Comparison of ENCODE assay signal across 9 cellular contexts in genomic region chr19:42285988-42286348, GRCh38. TPM values are rescaled to one million over a fixed set of nuclear protein-coding genes. Genes with fewer than 3 reads are reported as not detected.
DNase-seq lines count a peak whose midpoint lies in the region; ATAC-seq and TF ChIP-seq lines count a peak whose summit lies in the region.
"Had no signal": no experiment of that assay in that cellular context is flagged by ENCODE, and none has a peak within 500 bp of the region (broad histone marks: within the 10 kb centered on the region; RNA-seq: fewer than 3 reads in every experiment).

No MANE protein-coding gene starts in this region.

- no peaks in the 10 kb centered on the region for H3K27me3 Mint-ChIP-seq in activated naive CD8-positive, alpha-beta T cell treated with anti-CD3 and anti-CD28 coated beads for 36 hours

- H3K27ac Mint-ChIP-seq in activated naive CD8-positive, alpha-beta T cell treated with anti-CD3 and anti-CD28 coated beads for 36 hours: peak overlapping the region; percentile 39

- no peaks in the 10 kb centered on the region for H3K27me3 ChIP-seq in lower lobe of right lung (ENCODE audit: low read depth)

- DNase-seq in activated CD8-positive, alpha-beta memory T cell treated with anti-CD3 and anti-CD28 coated beads, Interleukin-2, amount 50 U/mL, for 4 hours: peak; percentile 16
- DNase-seq in activated CD8-positive, alpha-beta memory T cell treated with anti-CD3 and anti-CD28 coated beads for 24 hours: no peak
- DNase-seq in activated naive CD8-positive, alpha-beta T cell treated with anti-CD3 and anti-CD28 coated beads for 36 hours: no peak
- no peak for DNase-seq in lower lobe of right lung
- no peak for DNase-seq in SW 1271 (lab: John Stamatoyannopoulos, UW)

- peaks cover 47% of the 10 kb centered on the region for H3K4me1 ChIP-seq in lower lobe of right lung

- TF ChIP-seq CTCF in lower lobe of right lung (IDR thresholded peaks at IDR 0.05): no peak

- no peak for ATAC-seq in lower lobe of right lung
- ATAC-seq in GM18870 (IDR thresholded peaks at IDR 0.05; ENCODE audit: unreplicated experiment): no peak
- ATAC-seq in HG03432 (IDR thresholded peaks at IDR 0.05; ENCODE audit: unreplicated experiment): no peak

- peaks cover 28% of the 10 kb centered on the region for H3K4me1 Mint-ChIP-seq in activated naive CD8-positive, alpha-beta T cell treated with anti-CD3 and anti-CD28 coated beads for 36 hours

- intact Hi-C loops in lower lobe of right lung (cut with DNase I): no loop called here

- peak overlapping the region; percentile 38 for H3K4me3 Mint-ChIP-seq in activated naive CD8-positive, alpha-beta T cell treated with anti-CD3 and anti-CD28 coated beads for 36 hours

- no peaks in the 10 kb centered on the region for H3K9me3 Mint-ChIP-seq in activated naive CD8-positive, alpha-beta T cell treated with anti-CD3 and anti-CD28 coated beads for 36 hours

- H3K27ac ChIP-seq in lower lobe of right lung (peak overlapping the region; percentile 58), temporal lobe (ENCODE audit: low read depth, low read length) (peak overlapping the region; percentile 89)

- no peaks in the 10 kb centered on the region for H3K9me3 ChIP-seq in lower lobe of right lung

- peaks cover 4% of the 10 kb centered on the region for H3K36me3 Mint-ChIP-seq in activated naive CD8-positive, alpha-beta T cell treated with anti-CD3 and anti-CD28 coated beads for 36 hours

- peaks cover 43% of the 10 kb centered on the region for H3K36me3 ChIP-seq in lower lobe of right lung

- H3K4me3 ChIP-seq in lower lobe of right lung: peak overlapping the region; percentile 68

RNA-seq across cellular contexts. Expression of gene PRR19, which starts 16.0 kb away (rescaled TPM):
- total RNA-seq in activated naive CD8-positive, alpha-beta T cell treated with anti-CD3 and anti-CD28 coated beads for 36 hours: under 1 TPM; 0.52 to 0.92 TPM
- total RNA-seq in lower lobe of right lung (0.71 TPM), temporal lobe (3.0 TPM)

RNA-seq across cellular contexts. Expression of gene PAFAH1B3, which starts 16.5 kb away (rescaled TPM):
- total RNA-seq in activated naive CD8-positive, alpha-beta T cell treated with anti-CD3 and anti-CD28 coated beads for 36 hours: 10 to 100 TPM; 38.1 to 38.4 TPM
- 13.4 TPM for total RNA-seq in lower lobe of right lung
- total RNA-seq in temporal lobe: 178 TPM

RNA-seq across cellular contexts. Expression of gene CIC, which starts 16.9 kb away (rescaled TPM):
- 10 to 100 TPM; 43.8 to 50.4 TPM for total RNA-seq in activated naive CD8-positive, alpha-beta T cell treated with anti-CD3 and anti-CD28 coated beads for 36 hours
- 67.9 TPM for total RNA-seq in lower lobe of right lung
- 29.7 TPM for total RNA-seq in temporal lobe

RNA-seq across cellular contexts. Expression of gene TMEM145, which starts 27.1 kb away (rescaled TPM):
- total RNA-seq in activated naive CD8-positive, alpha-beta T cell treated with anti-CD3 and anti-CD28 coated beads for 36 hours: 1 to 10 TPM; 1.1 to 3.2 TPM
- not detected for total RNA-seq in lower lobe of right lung
- 54.6 TPM for total RNA-seq in temporal lobe
- total RNA-seq: dermis blood vessel endothelial cell had no signal

RNA-seq across cellular contexts. Expression of gene ERF, which starts 31.0 kb away (rescaled TPM):
- total RNA-seq in activated naive CD8-positive, alpha-beta T cell treated with anti-CD3 and anti-CD28 coated beads for 36 hours: 10 to 100 TPM; 62.9 to 66.0 TPM
- total RNA-seq in lower lobe of right lung (35.8 TPM), temporal lobe (5.7 TPM)
